ENCODE assay signal across 34 cellular contexts in the genomic region with DNA sequence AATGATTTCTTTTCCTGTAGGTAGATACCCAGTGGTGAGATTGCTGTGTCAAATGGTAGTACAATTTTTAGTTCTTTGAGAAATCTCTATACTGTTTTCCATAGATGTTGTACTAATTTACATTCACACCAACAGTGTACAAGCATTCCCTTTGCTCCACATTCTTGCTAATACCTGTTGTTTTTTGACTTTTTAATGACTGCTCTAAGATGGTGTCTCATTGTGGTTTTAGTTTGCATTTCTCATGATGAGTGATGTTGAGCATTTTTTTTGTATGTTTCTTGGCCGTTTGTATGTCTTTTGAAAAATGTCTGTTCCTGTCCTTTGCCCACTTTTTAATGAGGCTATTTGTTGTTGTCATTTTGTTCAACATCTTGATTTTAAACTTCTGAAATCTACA.
"Had no signal": no experiment of that assay in that cellular context is flagged by ENCODE, and none has a peak within 500 bp of the region (broad histone marks: within the 10 kb centered on the region; RNA-seq: fewer than 3 reads in every experiment).

No MANE protein-coding gene starts in this region.

- ATAC-seq: activated CD4-positive, alpha-beta T cell treated with anti-CD3 and anti-CD28 coated beads for 36 hours; activated CD8-positive, alpha-beta T cell treated with anti-CD3 and anti-CD28 coated beads, Interleukin-2, amount 10 ng/mL, durations not matched to agents 7 days and 5 days; activated naive CD8-positive, alpha-beta T cell treated with anti-CD3 and anti-CD28 coated beads, Interleukin-2, amount 50 U/mL, for 24 hours; Right ventricle myocardium inferior; SK-N-SH treated with all-trans-retinoic acid at 6 μM for 48 hours had no signal

- DNase-seq: activated CD4-positive, alpha-beta T cell treated with anti-CD3 and anti-CD28 coated beads for 36 hours; activated CD4-positive, alpha-beta T cell treated with anti-CD3 and anti-CD28 coated beads, Interleukin-2, amount 10 ng/mL, durations not matched to agents 7 days and 5 days; activated CD4-positive, alpha-beta T cell treated with anti-CD3 and anti-CD28 coated beads, Interleukin-2, amount 50 U/mL, for 48 hours; activated CD8-positive, alpha-beta T cell treated with anti-CD3 and anti-CD28 coated beads, Interleukin-2, amount 10 ng/mL, durations not matched to agents 7 days and 5 days; activated gamma-delta T cell treated with Interleukin-2 at 50 U/mL for 16 hours; activated naive CD4-positive, alpha-beta T cell treated with anti-CD3 and anti-CD28 coated beads, Interleukin-2, amount 10 ng/mL, durations not matched to agents 7 days and 5 days; activated naive CD8-positive, alpha-beta T cell treated with anti-CD3 and anti-CD28 coated beads, Interleukin-2, amount 50 U/mL, for 24 hours; activated T-cell treated with anti-CD3 and anti-CD28 coated beads, Interleukin-2, amount 50 U/mL, for 24 hours; anterior cingulate cortex; caudate nucleus; cerebellar nuclear complex; NCI-H1092 treated with DMSO at 0.1 percent for 48 hours; NCI-H1417; NCI-H146; NCI-H187; NCI-H2029 treated with DMSO at 0.1 percent for 48 hours; NCI-H2107; NCI-H2171; NCI-H510A; NCI-H526; NCI-H748 treated with DMSO at 0.1 percent for 48 hours; NK-92 treated with Interleukin-12 subunit alpha and Interleukin-12 subunit beta, amount 100 ng/mL, for 24 hours; PC-9; SIG-M5 had no signal

- FAIRE-seq: bronchial epithelial cell, RCC 7860, TTC549 had no signal

- H3K4me2 ChIP-seq: KMS-11, PC-9 had no signal

- H3K4me3 ChIP-seq: PC-9 had no signal

- H3K9ac ChIP-seq: KMS-11 had no signal

- H3K27ac Mint-ChIP-seq: activated CD4-positive, alpha-beta T cell treated with anti-CD3 and anti-CD28 coated beads for 36 hours; activated CD4-positive, alpha-beta T cell treated with anti-CD3 and anti-CD28 coated beads, Interleukin-2, amount 10 ng/mL, durations not matched to agents 7 days and 5 days; activated CD8-positive, alpha-beta T cell treated with anti-CD3 and anti-CD28 coated beads, Interleukin-2, amount 10 ng/mL, durations not matched to agents 7 days and 5 days; activated naive CD4-positive, alpha-beta T cell treated with anti-CD3 and anti-CD28 coated beads, Interleukin-2, amount 10 ng/mL, durations not matched to agents 7 days and 5 days; activated naive CD8-positive, alpha-beta T cell; activated naive CD8-positive, alpha-beta T cell treated with anti-CD3 and anti-CD28 coated beads, Interleukin-2, amount 50 U/mL, for 24 hours; activated T-cell treated with anti-CD3 and anti-CD28 coated beads, Interleukin-2, amount 50 U/mL, for 24 hours; brain; T-helper 2 cell treated with Interferon-gamma antibody and Interleukin-4, amounts not matched to agents 5 μg/mL and 100 μg/mL, for 36 hours had no signal

- H3K4me3 Mint-ChIP-seq: activated CD4-positive, alpha-beta T cell treated with anti-CD3 and anti-CD28 coated beads for 36 hours; activated CD4-positive, alpha-beta T cell treated with anti-CD3 and anti-CD28 coated beads, Interleukin-2, amount 10 ng/mL, durations not matched to agents 7 days and 5 days; activated CD8-positive, alpha-beta T cell treated with anti-CD3 and anti-CD28 coated beads, Interleukin-2, amount 10 ng/mL, durations not matched to agents 7 days and 5 days; activated naive CD4-positive, alpha-beta T cell treated with anti-CD3 and anti-CD28 coated beads, Interleukin-2, amount 10 ng/mL, durations not matched to agents 7 days and 5 days; activated naive CD8-positive, alpha-beta T cell; activated naive CD8-positive, alpha-beta T cell treated with anti-CD3 and anti-CD28 coated beads, Interleukin-2, amount 50 U/mL, for 24 hours; activated T-cell treated with anti-CD3 and anti-CD28 coated beads, Interleukin-2, amount 50 U/mL, for 24 hours; brain; T-helper 2 cell treated with Interferon-gamma antibody and Interleukin-4, amounts not matched to agents 5 μg/mL and 100 μg/mL, for 36 hours had no signal

- H3K9me3 Mint-ChIP-seq: activated CD4-positive, alpha-beta T cell treated with anti-CD3 and anti-CD28 coated beads, Interleukin-2, amount 10 ng/mL, durations not matched to agents 7 days and 5 days; activated naive CD4-positive, alpha-beta T cell treated with anti-CD3 and anti-CD28 coated beads, Interleukin-2, amount 10 ng/mL, durations not matched to agents 7 days and 5 days; activated T-cell treated with anti-CD3 and anti-CD28 coated beads, Interleukin-2, amount 50 U/mL, for 24 hours; brain had no signal

- H3K27ac ChIP-seq: KMS-11, PC-9, RWPE1 had no signal

- H2AFZ ChIP-seq: PC-9 had no signal
